In genomic region chr7:16921151-16921550, GRCh38 we compare ENCODE assay signal across 15 cellular contexts. TPM values are rescaled to one million over a fixed set of nuclear protein-coding genes. Genes with fewer than 3 reads are reported as not detected.
DNase-seq lines count a peak whose midpoint lies in the region; ATAC-seq and TF ChIP-seq lines count a peak whose summit lies in the region.
"Had no signal": no experiment of that assay in that cellular context is flagged by ENCODE, and none has a peak within 500 bp of the region (broad histone marks: within the 10 kb centered on the region; RNA-seq: fewer than 3 reads in every experiment).

No MANE protein-coding gene starts in this region.

- 69 to 82% methylated on average over 4 of the region's 4 CpGs for WGBS in GM23248 (ENCODE audit: low coverage in 1 of 2, low lambda C conversion rate in 2 of 2, missing lambda C conversion rate in 2 of 2), 2 experiments
- 87 to 98% (median 91%) methylated on average over 4 of the region's 4 CpGs for WGBS in spleen, 5 donors

- H2AFZ ChIP-seq in GM23248 = peak overlapping the region; percentile 64; the same call in 1 of the 2 replicates

- no peak for TF ChIP-seq POLR2A in spleen (IDR thresholded peaks at IDR 0.05)

- DNase-seq in GM23248 (no peak), left lung (no peak), osteocyte (ENCODE audit: extremely low spot score, unreplicated experiment) (no peak), spleen (no peak), NCI-H187 treated with DMSO at 0.1 percent for 48 hours (lab: John Stamatoyannopoulos, UW) (no peak)
- DNase-seq in activated T-helper 1 cell treated with anti-CD3 and anti-CD28 coated beads, Interleukin-12 subunit alpha, Interleukin-12 subunit beta, Interleukin-2, Interleukin-4 antibody, amounts not matched to agents 30 ng/mL and 10 ng/mL and 1 ng/mL, durations not matched to agents 14 hours and 24 hours and 36 hours (ENCODE audit: low spot score) = no peak
- DNase-seq: CD4-positive, alpha-beta T cell; DND-41; GDM1; Kasumi-1; NCI-H2029; NCI-H510A; NCI-H82 had no signal

- intact Hi-C loops in activated T-helper 1 cell treated with anti-CD3 and anti-CD28 coated beads, Interleukin-12 subunit alpha, Interleukin-12 subunit beta, Interleukin-2, Interleukin-4 antibody, amounts not matched to agents 30 ng/mL and 10 ng/mL and 1 ng/mL, durations not matched to agents 14 hours and 24 hours and 36 hours (cut with micrococcal nuclease) = loop anchor here (5.0 kb wide), 1 partner anchor 341 kb away; no protein-coding TSS in a partner anchor
- intact Hi-C loops in left lung (cut with DNase I) = no loop called here
- intact Hi-C loops in spleen (cut with DNase I; ENCODE audit: low total_unique reads) = no loop called here

- ATAC-seq in left lung = peak; percentile 19
- no peak for ATAC-seq in HG02970 (IDR thresholded peaks at IDR 0.05; ENCODE audit: low FRiP score, unreplicated experiment)
- ATAC-seq in activated CD4-positive, CD25-positive, alpha-beta regulatory T cell treated with anti-CD3 and anti-CD28 coated beads, Interleukin-2, amount 50 U/mL, for 24 hours = no peak

- no peaks in the 10 kb centered on the region for H3K36me3 Mint-ChIP-seq in activated T-helper 1 cell treated with anti-CD3 and anti-CD28 coated beads, Interleukin-12 subunit alpha, Interleukin-12 subunit beta, Interleukin-2, Interleukin-4 antibody, amounts not matched to agents 30 ng/mL and 10 ng/mL and 1 ng/mL, durations not matched to agents 14 hours and 24 hours and 36 hours (ENCODE audit: low read depth)
- H3K36me3 Mint-ChIP-seq in osteocyte (ENCODE audit: unreplicated experiment) = no peaks in the 10 kb centered on the region

- no peaks in the 10 kb centered on the region for H3K27me3 Mint-ChIP-seq in activated T-helper 1 cell treated with anti-CD3 and anti-CD28 coated beads, Interleukin-12 subunit alpha, Interleukin-12 subunit beta, Interleukin-2, Interleukin-4 antibody, amounts not matched to agents 30 ng/mL and 10 ng/mL and 1 ng/mL, durations not matched to agents 14 hours and 24 hours and 36 hours (ENCODE audit: insufficient read depth)
- H3K27me3 Mint-ChIP-seq in osteocyte (ENCODE audit: unreplicated experiment) = no peaks in the 10 kb centered on the region
- H3K27me3 Mint-ChIP-seq: CD4-positive, alpha-beta T cell had no signal

- no peak overlapping the region for H3K4me2 ChIP-seq in GM23248 (ENCODE audit: unreplicated experiment)

- H3K36me3 ChIP-seq in GM23248 (ENCODE audit: low read depth) (no peaks in the 10 kb centered on the region), left lung (no peaks in the 10 kb centered on the region), spleen (no peaks in the 10 kb centered on the region)

- no peaks in the 10 kb centered on the region for H3K9me3 Mint-ChIP-seq in activated T-helper 1 cell treated with anti-CD3 and anti-CD28 coated beads, Interleukin-12 subunit alpha, Interleukin-12 subunit beta, Interleukin-2, Interleukin-4 antibody, amounts not matched to agents 30 ng/mL and 10 ng/mL and 1 ng/mL, durations not matched to agents 14 hours and 24 hours and 36 hours
- no peaks in the 10 kb centered on the region for H3K9me3 Mint-ChIP-seq in osteocyte (ENCODE audit: unreplicated experiment)
- H3K9me3 Mint-ChIP-seq: CD4-positive, alpha-beta T cell had no signal

- no peaks in the 10 kb centered on the region for H3K9me3 ChIP-seq in GM23248 (ENCODE audit: low read depth)
- H3K9me3 ChIP-seq in left lung = no peaks in the 10 kb centered on the region
- H3K9me3 ChIP-seq in spleen = no peaks in the 10 kb centered on the region

- H3K27ac ChIP-seq in GM23248 (no peak overlapping the region), left lung (peak overlapping the region; percentile 59 to 71), spleen (no peak overlapping the region)

- peaks cover 18% of the 10 kb centered on the region for H3K4me1 Mint-ChIP-seq in activated T-helper 1 cell treated with anti-CD3 and anti-CD28 coated beads, Interleukin-12 subunit alpha, Interleukin-12 subunit beta, Interleukin-2, Interleukin-4 antibody, amounts not matched to agents 30 ng/mL and 10 ng/mL and 1 ng/mL, durations not matched to agents 14 hours and 24 hours and 36 hours (ENCODE audit: low read depth)
- peaks cover 55% of the 10 kb centered on the region for H3K4me1 Mint-ChIP-seq in osteocyte (ENCODE audit: unreplicated experiment)

- H3K4me3 Mint-ChIP-seq in activated T-helper 1 cell treated with anti-CD3 and anti-CD28 coated beads, Interleukin-12 subunit alpha, Interleukin-12 subunit beta, Interleukin-2, Interleukin-4 antibody, amounts not matched to agents 30 ng/mL and 10 ng/mL and 1 ng/mL, durations not matched to agents 14 hours and 24 hours and 36 hours = no peak overlapping the region
- H3K4me3 Mint-ChIP-seq in osteocyte (ENCODE audit: unreplicated experiment) = no peak overlapping the region
- H3K4me3 Mint-ChIP-seq: CD4-positive, alpha-beta T cell had no signal

- no peaks in the 10 kb centered on the region for H3K79me2 ChIP-seq in GM23248 (ENCODE audit: insufficient read depth)

- no peaks in the 10 kb centered on the region for H3K9me2 ChIP-seq in GM23248 (ENCODE audit: insufficient read depth)

- in situ Hi-C loops in GM23248 (cut with MboI) = no loop called here

- no peaks in the 10 kb centered on the region; the same call in 1 of the 2 replicates for H3F3A ChIP-seq in GM23248 (ENCODE audit: insufficient read depth)

- H3K4me1 ChIP-seq in GM23248 (ENCODE audit: insufficient read depth) = peaks cover 25% of the 10 kb centered on the region
- H3K4me1 ChIP-seq in left lung = peaks cover 0 to 12% of the 10 kb centered on the region in 2 donors
- no peaks in the 10 kb centered on the region for H3K4me1 ChIP-seq in spleen

- H3K4me3 ChIP-seq in GM23248 (no peak overlapping the region), left lung (no peak overlapping the region), spleen (no peak overlapping the region)

- no peak for TF ChIP-seq CTCF in left lung (IDR thresholded peaks at IDR 0.05)
- no peak for TF ChIP-seq CTCF in osteocyte (IDR thresholded peaks at IDR 0.05)
- TF ChIP-seq CTCF in spleen (IDR thresholded peaks at IDR 0.05 in 8 of 11, conservative IDR thresholded peaks at IDR 0.05 in 3 of 11) = no peak

- H3K27me3 ChIP-seq in GM23248 (replicated peaks; ENCODE audit: insufficient read depth) (no peaks in the 10 kb centered on the region), left lung (no peaks in the 10 kb centered on the region), spleen (replicated peaks in 1 of 7) (no peaks in the 10 kb centered on the region)

- H3K9ac ChIP-seq in GM23248 = no peak overlapping the region

- no peaks in the 10 kb centered on the region for H4K20me1 ChIP-seq in GM23248 (ENCODE audit: insufficient read depth)

- peak overlapping the region; percentile 35 for H3K27ac Mint-ChIP-seq in activated T-helper 1 cell treated with anti-CD3 and anti-CD28 coated beads, Interleukin-12 subunit alpha, Interleukin-12 subunit beta, Interleukin-2, Interleukin-4 antibody, amounts not matched to agents 30 ng/mL and 10 ng/mL and 1 ng/mL, durations not matched to agents 14 hours and 24 hours and 36 hours
- peak overlapping the region; percentile 1 for H3K27ac Mint-ChIP-seq in osteocyte (ENCODE audit: unreplicated experiment)
- H3K27ac Mint-ChIP-seq: CD4-positive, alpha-beta T cell had no signal

RNA-seq across cellular contexts. Expression of gene AGR3, which starts 39.4 kb away (rescaled TPM):
- total RNA-seq in GM23248 (2014; rRNA removed; shearing (Covaris generic)) = not detected in 2 replicates
- polyA plus RNA-seq in GM23248 (2016; fragmentation: Nextera tagmentation; extraction: Ambion mirVana) (not detected in 2 replicates), spleen (under 1 TPM in 1 of 3 donors, not detected in 2; 0.38 TPM)
- total RNA-seq in activated T-helper 1 cell treated with anti-CD3 and anti-CD28 coated beads, Interleukin-12 subunit alpha, Interleukin-12 subunit beta, Interleukin-2, Interleukin-4 antibody, amounts not matched to agents 30 ng/mL and 10 ng/mL and 1 ng/mL, durations not matched to agents 14 hours and 24 hours and 36 hours = not detected in 2 replicates
- total RNA-seq in left lung (100 to 1,000 TPM; 115 to 132 TPM), osteocyte (not detected in 2 replicates), spleen (not detected)
- total RNA-seq: CD4-positive, alpha-beta T cell had no signal

Comparison
In these comparisons a context has a peak if more than half of its experiments do, and no peak if none do; other contexts are left out.
1. H3K27ac ChIP-seq: peak in left lung (2 of 2); none in GM23248 (single experiment) and spleen (0 of 8).
2. RNA of gene AGR3, which starts 39.4 kb away (total RNA-seq): 115 to 132 TPM in left lung; not detected in GM23248, not detected in activated T-helper 1 cell treated with anti-CD3 and anti-CD28 coated beads, Interleukin-12 subunit alpha, Interleukin-12 subunit beta, Interleukin-2, Interleukin-4 antibody, amounts not matched to agents 30 ng/mL and 10 ng/mL and 1 ng/mL, durations not matched to agents 14 hours and 24 hours and 36 hours, not detected in osteocyte and not detected in spleen; every median in the first group is over 100 times any median in the second.